ENCODE assay signal across 29 cellular contexts in the genomic region with DNA sequence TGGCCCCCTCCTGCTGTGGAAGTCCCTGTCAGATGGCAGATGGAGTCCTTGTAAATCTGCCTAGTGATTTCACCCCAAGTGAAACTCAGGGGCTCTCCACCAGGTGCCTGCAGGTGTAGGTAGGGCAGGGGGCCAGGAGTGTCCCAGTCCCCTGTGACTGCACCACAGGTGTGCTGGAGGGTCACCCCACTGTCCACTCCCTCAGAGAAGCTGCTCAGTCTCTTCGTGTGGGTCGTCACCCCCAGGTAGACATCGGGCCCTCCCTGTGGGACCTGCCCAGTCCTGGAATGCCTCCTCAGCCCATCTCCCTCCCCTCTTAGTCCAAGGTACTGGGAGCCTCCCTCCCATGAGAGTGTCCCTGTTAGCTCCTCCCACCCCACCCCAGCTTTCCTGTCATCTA. TPM values are rescaled to one million over a fixed set of nuclear protein-coding genes. Genes with fewer than 3 reads are reported as not detected.
A peak's percentile ranks its signal among the peaks of the same experiment; 100 is the strongest.
DNase-seq lines count a peak whose midpoint lies in the region; ATAC-seq lines count a peak whose summit lies in the region.
"Had no signal": no experiment of that assay in that cellular context is flagged by ENCODE, and none has a peak within 500 bp of the region (broad histone marks: within the 10 kb centered on the region; RNA-seq: fewer than 3 reads in every experiment).

No MANE protein-coding gene starts in this region.

- H3K9me3 Mint-ChIP-seq in memory B cell: no peaks in the 10 kb centered on the region
- H3K9me3 Mint-ChIP-seq in activated naive CD4-positive, alpha-beta T cell treated with anti-CD3 and anti-CD28 coated beads for 36 hours: no peaks in the 10 kb centered on the region
- H3K9me3 Mint-ChIP-seq: CD4-positive, CD25-positive, alpha-beta regulatory T cell had no signal

- peak overlapping the region; percentile 14 for H3K27ac Mint-ChIP-seq in T-helper 17 cell
- peak overlapping the region; percentile 84 for H3K27ac Mint-ChIP-seq in memory B cell
- H3K27ac Mint-ChIP-seq in activated naive CD4-positive, alpha-beta T cell treated with anti-CD3 and anti-CD28 coated beads for 36 hours: no peak overlapping the region
- H3K27ac Mint-ChIP-seq: activated CD4-positive, alpha-beta T cell treated with anti-CD3 and anti-CD28 coated beads for 36 hours; activated CD8-positive, alpha-beta T cell treated with anti-CD3 and anti-CD28 coated beads, Interleukin-2, amount 10 ng/mL, durations not matched to agents 7 days and 5 days; activated naive CD8-positive, alpha-beta T cell; CD4-positive, CD25-positive, alpha-beta regulatory T cell had no signal

- H3K9me3 ChIP-seq in T-helper 17 cell (ENCODE audit: control insufficient read depth, low read length, poor library complexity, severe bottlenecking): no peaks in the 10 kb centered on the region
- H3K9me3 ChIP-seq: breast epithelium, tibial nerve had no signal

- H3K27me3 Mint-ChIP-seq in T-helper 17 cell (no peaks in the 10 kb centered on the region), memory B cell (no peaks in the 10 kb centered on the region)
- H3K27me3 Mint-ChIP-seq in activated naive CD4-positive, alpha-beta T cell treated with anti-CD3 and anti-CD28 coated beads for 36 hours (ENCODE audit: low read depth): peaks cover 15% of the 10 kb centered on the region

- peaks cover 30% of the 10 kb centered on the region for H3K4me1 Mint-ChIP-seq in T-helper 17 cell
- H3K4me1 Mint-ChIP-seq in memory B cell: peaks cover 52% of the 10 kb centered on the region
- peaks cover 3% of the 10 kb centered on the region for H3K4me1 Mint-ChIP-seq in activated naive CD4-positive, alpha-beta T cell treated with anti-CD3 and anti-CD28 coated beads for 36 hours (ENCODE audit: low read depth)

- H3K4me3 Mint-ChIP-seq in T-helper 17 cell (no peak overlapping the region), memory B cell (peak overlapping the region; percentile 96)
- no peak overlapping the region for H3K4me3 Mint-ChIP-seq in activated naive CD4-positive, alpha-beta T cell treated with anti-CD3 and anti-CD28 coated beads for 36 hours
- H3K4me3 Mint-ChIP-seq: activated CD4-positive, alpha-beta T cell treated with anti-CD3 and anti-CD28 coated beads for 36 hours; activated CD8-positive, alpha-beta T cell treated with anti-CD3 and anti-CD28 coated beads, Interleukin-2, amount 10 ng/mL, durations not matched to agents 7 days and 5 days; activated naive CD8-positive, alpha-beta T cell; CD4-positive, CD25-positive, alpha-beta regulatory T cell had no signal

- ATAC-seq in T-helper 17 cell (no peak), memory B cell (ENCODE audit: low read depth) (no peak)
- ATAC-seq: activated CD4-positive, alpha-beta T cell treated with anti-CD3 and anti-CD28 coated beads for 36 hours; activated CD8-positive, alpha-beta T cell treated with anti-CD3 and anti-CD28 coated beads, Interleukin-2, amount 10 ng/mL, durations not matched to agents 7 days and 5 days; K562; left lobe of liver; right cardiac atrium had no signal

- CTCF ChIA-PET in activated naive CD4-positive, alpha-beta T cell treated with anti-CD3 and anti-CD28 coated beads for 36 hours (lab: Charles Lee): no interaction called here

- intact Hi-C loops in activated naive CD4-positive, alpha-beta T cell treated with anti-CD3 and anti-CD28 coated beads for 36 hours (cut with micrococcal nuclease): no loop called here

- H3K36me3 Mint-ChIP-seq in T-helper 17 cell (ENCODE audit: low read depth) (peaks cover 3% of the 10 kb centered on the region), memory B cell (peaks cover 18% of the 10 kb centered on the region)
- H3K36me3 Mint-ChIP-seq in activated naive CD4-positive, alpha-beta T cell treated with anti-CD3 and anti-CD28 coated beads for 36 hours (ENCODE audit: low read depth): no peaks in the 10 kb centered on the region
- H3K36me3 Mint-ChIP-seq: activated naive CD8-positive, alpha-beta T cell; CD4-positive, CD25-positive, alpha-beta regulatory T cell had no signal

- DNase-seq in NCI-H82 (lab: John Stamatoyannopoulos, UW): peak; percentile 4
- no peak for DNase-seq in NCI-H82 treated with DMSO at 0.1 percent for 48 hours (lab: John Stamatoyannopoulos, UW; ENCODE audit: unreplicated experiment)
- no peak for DNase-seq in T-helper 17 cell
- DNase-seq in memory B cell (ENCODE audit: low spot score in 2 of 2): no peak
- DNase-seq in midbrain (lab: John Stamatoyannopoulos, UW): no peak
- no peak for DNase-seq in activated naive CD4-positive, alpha-beta T cell treated with anti-CD3 and anti-CD28 coated beads for 36 hours
- DNase-seq in NCI-H524 (lab: John Stamatoyannopoulos, UW): no peak
- DNase-seq in dedifferentiated amniotic fluid mesenchymal stem cell (ENCODE audit: extremely low spot score): no peak
- DNase-seq: activated CD4-positive, alpha-beta T cell treated with anti-CD3 and anti-CD28 coated beads for 36 hours; activated CD8-positive, alpha-beta T cell treated with anti-CD3 and anti-CD28 coated beads, Interleukin-2, amount 10 ng/mL, durations not matched to agents 7 days and 5 days; anterior cingulate cortex; CD4-positive, CD25-positive, alpha-beta regulatory T cell; DND-41; effector memory CD4-positive, alpha-beta T cell; NCI-H1092; NCI-H1694; NCI-H510A; SHP77; stimulated activated CD4-positive, alpha-beta T cell treated with anti-CD3 and anti-CD28 coated beads, Interleukin-1b, Interleukin-23, amount 100 ng/mL, for 48 hours; stimulated activated CD8-positive, alpha-beta memory T cell treated with anti-CD3 and anti-CD28 coated beads, Interleukin-4, amount 100 ng/mL, for 48 hours had no signal

RNA-seq across cellular contexts. Expression of a gene that starts 4.8 kb away (rescaled TPM):
- total RNA-seq in T-helper 17 cell: 10 to 100 TPM; 19.8 to 66.6 TPM
- total RNA-seq in activated naive CD4-positive, alpha-beta T cell treated with anti-CD3 and anti-CD28 coated beads for 36 hours: under 1 TPM; 0.14 to 0.17 TPM
- total RNA-seq: HT1080, M059J, myocyte had no signal

Comparison
In these comparisons a context has a peak if more than half of its experiments do, and no peak if none do; other contexts are left out.
1. RNA of a gene that starts 4.8 kb away (total RNA-seq): 19.8 to 66.6 TPM in T-helper 17 cell; 0.14 to 0.17 TPM in activated naive CD4-positive, alpha-beta T cell treated with anti-CD3 and anti-CD28 coated beads for 36 hours; every median in the first group is over 10 times any median in the second.